In genomic region chr1:52007228-52008073, GRCh38 we compare ENCODE assay signal across 17 cellular contexts. TPM values are rescaled to one million over a fixed set of nuclear protein-coding genes. Genes with fewer than 3 reads are reported as not detected.
DNase-seq lines count a peak whose midpoint lies in the region; ATAC-seq and TF ChIP-seq lines count a peak whose summit lies in the region.
"Had no signal": no experiment of that assay in that cellular context is flagged by ENCODE, and none has a peak within 500 bp of the region (broad histone marks: within the 10 kb centered on the region; RNA-seq: fewer than 3 reads in every experiment).

No MANE protein-coding gene starts in this region.

- H3K4me3 Mint-ChIP-seq in H9 = peak overlapping the region; percentile 44 to 46; a peak in 4 of 5 replicates
- H3K4me3 Mint-ChIP-seq: naive thymus-derived CD4-positive, alpha-beta T cell had no signal

- H3K79me2 ChIP-seq in H9 (ENCODE audit: insufficient read depth, low read length) (no peaks in the 10 kb centered on the region), hepatocyte (no peaks in the 10 kb centered on the region)

- H3K4ac ChIP-seq in H9 (ENCODE audit: low read depth, low read length) = no peak overlapping the region

- H4K20me1 ChIP-seq in H9 (ENCODE audit: control insufficient read depth, insufficient read depth, insufficient read length) (no peaks in the 10 kb centered on the region), hepatocyte (ENCODE audit: insufficient read depth, poor library complexity, severe bottlenecking) (no peaks in the 10 kb centered on the region)
- H4K20me1 ChIP-seq: BLaER1 treated with 17β-estradiol and CSF1 and Interleukin-3, amounts not matched to agents 10 nM and 100 nM had no signal

- no peak overlapping the region for H4K91ac ChIP-seq in H9 (ENCODE audit: insufficient read length, low read depth, low read length)

- no peak overlapping the region for H3K23ac ChIP-seq in H9 (ENCODE audit: insufficient read length, low read depth, low read length)

- no peak overlapping the region for H2AK5ac ChIP-seq in H9 (ENCODE audit: insufficient read length, low read length)

- no peak overlapping the region for H2BK12ac ChIP-seq in H9 (ENCODE audit: insufficient read length, low read depth, low read length)

- H3K27ac ChIP-seq in H9 (ENCODE audit: insufficient read length, low read depth, low read length) = no peak overlapping the region
- peak overlapping the region; percentile 73 for H3K27ac ChIP-seq in WERI-Rb-1
- H3K27ac ChIP-seq in hepatocyte = peak overlapping the region; percentile 88
- H3K27ac ChIP-seq: BLaER1 treated with 17β-estradiol and CSF1 and Interleukin-3, amounts not matched to agents 10 nM and 100 nM; esophagus muscularis mucosa; suprapubic skin had no signal

- H3K9me3 ChIP-seq in H9 (ENCODE audit: control insufficient read depth, low read depth, low read length) = no peaks in the 10 kb centered on the region
- peaks cover 2% of the 10 kb centered on the region for H3K9me3 ChIP-seq in WERI-Rb-1 (ENCODE audit: severe bottlenecking)
- H3K9me3 ChIP-seq in hepatocyte (ENCODE audit: low read depth) = no peaks in the 10 kb centered on the region
- H3K9me3 ChIP-seq: BLaER1 treated with 17β-estradiol and CSF1 and Interleukin-3, amounts not matched to agents 10 nM and 100 nM; esophagus muscularis mucosa; suprapubic skin had no signal

- no peak overlapping the region for H3K4me2 ChIP-seq in H9 (ENCODE audit: insufficient read depth, insufficient read length, low read length)
- peak overlapping the region; percentile 55 for H3K4me2 ChIP-seq in hepatocyte

- no peaks in the 10 kb centered on the region for H3K9me2 ChIP-seq in hepatocyte (replicated peaks; ENCODE audit: insufficient read depth)

- 0 out of 7 replicates have a peak, but pooled peaks cover 0 to 3% (median 0%) of the 10 kb centered on the region in 3 experiments for H3K36me3 Mint-ChIP-seq in H9 (ENCODE audit: insufficient read depth in 1 of 3, low read depth in 3 of 3)
- H3K36me3 Mint-ChIP-seq: naive thymus-derived CD4-positive, alpha-beta T cell had no signal

- ATAC-seq in HG03520 (IDR thresholded peaks at IDR 0.05; ENCODE audit: unreplicated experiment) = no peak
- ATAC-seq: naive thymus-derived CD4-positive, alpha-beta T cell had no signal

- no peak overlapping the region for H2BK120ac ChIP-seq in H9 (ENCODE audit: low read depth, low read length, poor library complexity, severe bottlenecking)

- H3K18ac ChIP-seq in H9 (ENCODE audit: insufficient read length, low read depth, low read length) = peak overlapping the region; percentile 17

- H3K4me3 ChIP-seq in WERI-Rb-1 (ENCODE audit: low read depth, low read length) (peak overlapping the region; percentile 26), hepatocyte (no peak overlapping the region)
- H3K4me3 ChIP-seq: BLaER1 treated with 17β-estradiol and CSF1 and Interleukin-3, amounts not matched to agents 10 nM and 100 nM; esophagus muscularis mucosa; suprapubic skin had no signal

- no peaks in the 10 kb centered on the region for H3K27me3 Mint-ChIP-seq in H9 (ENCODE audit: low read depth)

- no peak for DNase-seq in H9
- DNase-seq in WERI-Rb-1 = no peak
- DNase-seq in hepatocyte (ENCODE audit: low spot score) = no peak
- peak; percentile 29 for DNase-seq in renal cortical epithelial cell (ENCODE audit: low read depth)
- no peak for DNase-seq in NCI-H1694 (lab: John Stamatoyannopoulos, UW)
- no peak for DNase-seq in stimulated activated CD4-positive, alpha-beta T cell treated with anti-CD3 and anti-CD28 coated beads, Interleukin-2, amount 100 ng/mL, for 24 hours
- no peak for DNase-seq in LoVo (ENCODE audit: low spot score)
- DNase-seq: activated CD8-positive, alpha-beta memory T cell treated with anti-CD3 and anti-CD28 coated beads for 24 hours; DMS79 treated with DMSO at 0.1 percent for 48 hours; MV-4-11; naive thymus-derived CD4-positive, alpha-beta T cell; NCI-H774; T-helper 1 cell had no signal

- 0 out of 5 replicates have a peak, but pooled peaks cover 0 to 3% of the 10 kb centered on the region in 2 experiments for H3K9me3 Mint-ChIP-seq in H9
- H3K9me3 Mint-ChIP-seq: naive thymus-derived CD4-positive, alpha-beta T cell had no signal

- TF ChIP-seq CTCF in H9 (conservative IDR thresholded peaks at IDR 0.05) = no peak
- no peak for TF ChIP-seq CTCF in WERI-Rb-1 (IDR thresholded peaks at IDR 0.05; ENCODE audit: low read depth, low read length)
- no peak for TF ChIP-seq CTCF in hepatocyte (IDR thresholded peaks at IDR 0.05; ENCODE audit: poor library complexity)

- H4K5ac ChIP-seq in H9 (ENCODE audit: insufficient read length, low read depth, low read length) = no peak overlapping the region

- H3K14ac ChIP-seq in H9 (ENCODE audit: insufficient read depth, low read length) = no peak overlapping the region

- H3K27me3 ChIP-seq in H9 (ENCODE audit: insufficient read depth, low read length) (no peaks in the 10 kb centered on the region), WERI-Rb-1 (ENCODE audit: insufficient read depth, low read depth, severe bottlenecking) (no peaks in the 10 kb centered on the region), hepatocyte (no peaks in the 10 kb centered on the region)

- H3K4me1 ChIP-seq in H9 (ENCODE audit: insufficient read depth, low read length) = peaks cover 13% of the 10 kb centered on the region; the same call in 1 of the 2 replicates
- H3K4me1 ChIP-seq in hepatocyte (ENCODE audit: insufficient read depth) = peaks cover 8% of the 10 kb centered on the region

- H3K36me3 ChIP-seq in WERI-Rb-1 (no peaks in the 10 kb centered on the region), hepatocyte (replicated peaks; ENCODE audit: insufficient read depth, low read depth) (no peaks in the 10 kb centered on the region)
- H3K36me3 ChIP-seq: BLaER1 treated with 17β-estradiol and CSF1 and Interleukin-3, amounts not matched to agents 10 nM and 100 nM; esophagus muscularis mucosa; suprapubic skin had no signal

- H3K79me1 ChIP-seq in H9 (ENCODE audit: insufficient read depth, low read depth, low read length, poor library complexity, severe bottlenecking) = no peaks in the 10 kb centered on the region

- H3T11ph ChIP-seq in H9 (ENCODE audit: low read length) = no peak overlapping the region

- no peak overlapping the region for H2BK15ac ChIP-seq in H9 (ENCODE audit: low read depth, low read length)

- no peak overlapping the region for H3K56ac ChIP-seq in H9 (ENCODE audit: insufficient read length, low read depth, low read length)

- H2BK20ac ChIP-seq in H9 (ENCODE audit: low read depth, low read length, poor library complexity, severe bottlenecking) = no peak overlapping the region

- peak overlapping the region; percentile 85 to 98 (median 92) for H3K27ac Mint-ChIP-seq in H9
- H3K27ac Mint-ChIP-seq: naive thymus-derived CD4-positive, alpha-beta T cell had no signal

- no peak overlapping the region for H2AFZ ChIP-seq in H9 (ENCODE audit: low read length)
- H2AFZ ChIP-seq in hepatocyte = no peak overlapping the region

- no peaks in the 10 kb centered on the region for H3K23me2 ChIP-seq in H9 (ENCODE audit: insufficient read length, low read depth, low read length, poor library complexity, severe bottlenecking)

- no CpG with 5 or more reads among the region's 5 CpGs for WGBS in H9 (ENCODE audit: extremely low coverage, insufficient read length, low lambda C conversion rate)
- WGBS in hepatocyte (ENCODE audit: low lambda C conversion rate, missing lambda C conversion rate) = 34% methylated on average over 5 of the region's 5 CpGs

- H2BK5ac ChIP-seq in H9 (ENCODE audit: insufficient read length, low read length) = no peak overlapping the region

- peaks cover 32 to 37% of the 10 kb centered on the region in 2 experiments for H3K4me1 Mint-ChIP-seq in H9
- H3K4me1 Mint-ChIP-seq: naive thymus-derived CD4-positive, alpha-beta T cell had no signal

- no peak overlapping the region for H3K9ac ChIP-seq in H9 (ENCODE audit: extremely low read depth, insufficient read length, low read length)
- H3K9ac ChIP-seq: BLaER1 treated with 17β-estradiol and CSF1 and Interleukin-3, amounts not matched to agents 10 nM and 100 nM had no signal

- H4K8ac ChIP-seq in H9 (replicated peaks; ENCODE audit: insufficient read length, low read depth, low read length) = no peak overlapping the region

RNA-seq across cellular contexts. Expression of gene RAB3B, which starts 17.0 kb away (rescaled TPM):
- 28.5 and 30.6 TPM in 2 replicates for total RNA-seq in H9 (2021)
- 23.1 and 24.7 TPM in 2 replicates for total RNA-seq in hepatocyte
- polyA plus RNA-seq in hepatocyte = 7.5 and 9.7 TPM in 2 replicates
- total RNA-seq in renal cortical epithelial cell = 15.6 and 33.9 TPM in 2 replicates
- polyA plus RNA-seq: naive thymus-derived CD4-positive, alpha-beta T cell had no signal

RNA-seq across cellular contexts. Expression of gene KTI12, which starts 26.2 kb away (rescaled TPM):
- total RNA-seq in H9 (2021) = 15.6 and 16.7 TPM in 2 replicates
- 9.6 and 14.8 TPM in 2 replicates for total RNA-seq in hepatocyte
- polyA plus RNA-seq in hepatocyte = 10.4 and 11.4 TPM in 2 replicates
- total RNA-seq in renal cortical epithelial cell = 14.1 and 15.4 TPM in 2 replicates

RNA-seq across cellular contexts. Expression of gene TXNDC12, which starts 47.5 kb away (rescaled TPM):
- total RNA-seq in H9 (2021) (76.8 and 82.1 TPM in 2 replicates), hepatocyte (81.0 and 89.5 TPM in 2 replicates), renal cortical epithelial cell (36.1 and 55.7 TPM in 2 replicates)
- polyA plus RNA-seq in hepatocyte = 86.2 and 91.1 TPM in 2 replicates

RNA-seq across cellular contexts. Expression of gene BTF3L4, which starts 48.6 kb away (rescaled TPM):
- total RNA-seq in H9 (2021) (100 and 106 TPM in 2 replicates), hepatocyte (73.9 and 80.2 TPM in 2 replicates), renal cortical epithelial cell (46.1 and 104 TPM in 2 replicates)
- polyA plus RNA-seq in hepatocyte = 58.6 and 67.5 TPM in 2 replicates
